Comparison of ENCODE assay signal across 11 cellular contexts in genomic region chr12:6202331-6202730, GRCh38. TPM values are rescaled to one million over a fixed set of nuclear protein-coding genes. Genes with fewer than 3 reads are reported as not detected.
DNase-seq lines count a peak whose midpoint lies in the region; ATAC-seq, FAIRE-seq and TF ChIP-seq lines count a peak whose summit lies in the region.
"Had no signal": no experiment of that assay in that cellular context is flagged by ENCODE, and none has a peak within 500 bp of the region (broad histone marks: within the 10 kb centered on the region; RNA-seq: fewer than 3 reads in every experiment).

No MANE protein-coding gene starts in this region.

- FAIRE-seq in endothelial cell of umbilical vein (lab: Jason Lieb, UNC) = peak; percentile 49

- DNase-seq in T-helper 1 cell (no peak), endothelial cell of umbilical vein (ENCODE audit: low read depth, low spot score) (no peak), myocyte (ENCODE audit: low read depth) (peak; percentile 54), transverse colon (peak; percentile 50), NCI-H69 (lab: John Stamatoyannopoulos, UW) (no peak)
- DNase-seq in CD8-positive, alpha-beta memory T cell = no peak
- DNase-seq: NCI-H524; stimulated activated CD4-positive, alpha-beta T cell treated with anti-CD3 and anti-CD28 coated beads, Interleukin-12 subunit alpha, Interleukin-12 subunit beta, amount 100 ng/mL, for 4 hours had no signal

- peaks cover 71% of the 10 kb centered on the region for H3K79me2 ChIP-seq in endothelial cell of umbilical vein (ENCODE audit: control insufficient read depth, insufficient read depth, low read length)

- H3K36me3 ChIP-seq in endothelial cell of umbilical vein (ENCODE audit: control insufficient read depth in 2 of 2, extremely low read depth in 1 of 2, insufficient read depth in 2 of 2, low read length in 2 of 2) (peaks cover 0 to under 1% of the 10 kb centered on the region in 2 experiments), transverse colon (no peaks in the 10 kb centered on the region)
- no peaks in the 10 kb centered on the region for H3K36me3 ChIP-seq in CD8-positive, alpha-beta memory T cell (ENCODE audit: insufficient read depth, low read length)

- H3K4me2 ChIP-seq in endothelial cell of umbilical vein (ENCODE audit: insufficient read depth, low read length) = peak overlapping the region; percentile 92

- H3K4me1 ChIP-seq in endothelial cell of umbilical vein (ENCODE audit: control insufficient read depth, extremely low read depth, insufficient read depth, low read length) (peaks cover 57% of the 10 kb centered on the region), transverse colon (peaks cover 47 to 83% (median 81%) of the 10 kb centered on the region in 4 donors)
- peaks cover 17% of the 10 kb centered on the region for H3K4me1 ChIP-seq in CD8-positive, alpha-beta memory T cell (ENCODE audit: insufficient read depth, low read length)

- H3K36me3 Mint-ChIP-seq in T-helper 1 cell treated with Interleukin-12 subunit alpha and Interleukin-12 subunit beta and Interleukin-4 antibody, amounts not matched to agents 30 μg/mL and 1 μg/mL, for 36 hours (ENCODE audit: low read depth) = peaks cover 7% of the 10 kb centered on the region
- no peaks in the 10 kb centered on the region for H3K36me3 Mint-ChIP-seq in CD8-positive, alpha-beta memory T cell

- peaks cover 16% of the 10 kb centered on the region for H3K4me1 Mint-ChIP-seq in T-helper 1 cell treated with Interleukin-12 subunit alpha and Interleukin-12 subunit beta and Interleukin-4 antibody, amounts not matched to agents 30 μg/mL and 1 μg/mL, for 36 hours (ENCODE audit: low read depth)
- H3K4me1 Mint-ChIP-seq in CD8-positive, alpha-beta memory T cell = peaks cover 8 to 33% (median 9%) of the 10 kb centered on the region in 3 donors

- WGBS in transverse colon (ENCODE audit: low coverage in 1 of 2), 2 donors = 30% methylated on average over 6 of the region's 6 CpGs; no CpG with 5 or more reads in 1 of the 2 donors

- no peak overlapping the region for H3K27ac Mint-ChIP-seq in T-helper 1 cell treated with Interleukin-12 subunit alpha and Interleukin-12 subunit beta and Interleukin-4 antibody, amounts not matched to agents 30 μg/mL and 1 μg/mL, for 36 hours
- H3K27ac Mint-ChIP-seq in CD8-positive, alpha-beta memory T cell = no peak overlapping the region
- H3K27ac Mint-ChIP-seq: stimulated activated naive CD8-positive, alpha-beta T cell treated with anti-CD3 and anti-CD28 coated beads, Interleukin-15, Interleukin-2, amounts not matched to agents 100 ng/mL and 50 ng/mL, for 24 hours had no signal

- TF ChIP-seq EP300 in transverse colon (IDR thresholded peaks at IDR 0.05; ENCODE audit: low read depth) = no peak

- ATAC-seq in HG02981 (IDR thresholded peaks at IDR 0.05; ENCODE audit: unreplicated experiment) = no peak

- peak overlapping the region; percentile 85 to 86 (median 86) for H3K4me3 ChIP-seq in endothelial cell of umbilical vein (replicated peaks in 1 of 3; ENCODE audit: insufficient read depth in 1 of 3, low read depth in 1 of 3, low read length in 3 of 3)
- H3K4me3 ChIP-seq in transverse colon = peak overlapping the region in 3 of 4 donors; percentile 71 to 87 (median 77)
- no peak overlapping the region for H3K4me3 ChIP-seq in CD8-positive, alpha-beta memory T cell (ENCODE audit: low read length)

- in situ Hi-C loops in transverse colon (cut with MboI; ENCODE audit: low pct_ligation_motif_present in 1 of 4, low pct_unique_long_range_greater_than_20kb in 1 of 4, low sequenced_read_pairs in 3 of 4) = loop anchor here in 1 of 4 donors (5.0 kb wide), 1 partner anchor 75 kb away; no protein-coding TSS in a partner anchor

- dilution Hi-C loops in endothelial cell of umbilical vein (cut with MboI; ENCODE audit: extremely low pct_ligation_motif_present, low sequenced_read_pairs) = no loop called here

- TF ChIP-seq CTCF in endothelial cell of umbilical vein (IDR thresholded peaks at IDR 0.05; ENCODE audit: extremely low read depth in 1 of 2, insufficient read depth in 1 of 2, low read depth in 1 of 2, low read length in 2 of 2) (no peak), transverse colon (IDR thresholded peaks at IDR 0.05) (no peak)

- H3K9me3 ChIP-seq in endothelial cell of umbilical vein (replicated peaks; ENCODE audit: control insufficient read depth, insufficient read depth, low read length) (no peaks in the 10 kb centered on the region), transverse colon (no peaks in the 10 kb centered on the region)
- H3K9me3 ChIP-seq in CD8-positive, alpha-beta memory T cell (ENCODE audit: low read length) = no peaks in the 10 kb centered on the region

- H3K27me3 ChIP-seq in endothelial cell of umbilical vein (ENCODE audit: control insufficient read depth in 2 of 2, insufficient read depth in 2 of 2, low read length in 2 of 2) = no peaks in the 10 kb centered on the region
- H3K27me3 ChIP-seq in transverse colon = no peaks in the 10 kb centered on the region
- H3K27me3 ChIP-seq in CD8-positive, alpha-beta memory T cell (ENCODE audit: insufficient read depth, low read length, poor library complexity, severe bottlenecking) = peaks cover 25% of the 10 kb centered on the region

- H3K27ac ChIP-seq in endothelial cell of umbilical vein (ENCODE audit: insufficient read depth, low read depth, low read length) (peak overlapping the region; percentile 85), transverse colon (peak overlapping the region; percentile 93 to 99 (median 95))
- H3K27ac ChIP-seq in CD8-positive, alpha-beta memory T cell (ENCODE audit: low read depth, low read length) = no peak overlapping the region

- POLR2A ChIA-PET in endothelial cell of umbilical vein (lab: Charles Lee) = interaction anchor here (0.5 to 1.7 kb wide), 4 partner anchors 13 to 75 kb away, joined by 3 to 5 read pairs (median 4); no protein-coding TSS in a partner anchor
- POLR2A ChIA-PET in CD8-positive, alpha-beta memory T cell (lab: Charles Lee) = no interaction called here

- H3K9me1 ChIP-seq in endothelial cell of umbilical vein (replicated peaks; ENCODE audit: control insufficient read depth, extremely low read depth, insufficient read depth, low read length) = no peaks in the 10 kb centered on the region

- no peaks in the 10 kb centered on the region for H3K9me3 Mint-ChIP-seq in T-helper 1 cell treated with Interleukin-12 subunit alpha and Interleukin-12 subunit beta and Interleukin-4 antibody, amounts not matched to agents 30 μg/mL and 1 μg/mL, for 36 hours
- H3K9me3 Mint-ChIP-seq in CD8-positive, alpha-beta memory T cell = no peaks in the 10 kb centered on the region
- H3K9me3 Mint-ChIP-seq: stimulated activated naive CD8-positive, alpha-beta T cell treated with anti-CD3 and anti-CD28 coated beads, Interleukin-15, Interleukin-2, amounts not matched to agents 100 ng/mL and 50 ng/mL, for 24 hours had no signal

- peak overlapping the region; percentile 33 for H3K4me3 Mint-ChIP-seq in T-helper 1 cell treated with Interleukin-12 subunit alpha and Interleukin-12 subunit beta and Interleukin-4 antibody, amounts not matched to agents 30 μg/mL and 1 μg/mL, for 36 hours
- peak overlapping the region in 2 of 7 donors; percentile 19 to 80 for H3K4me3 Mint-ChIP-seq in CD8-positive, alpha-beta memory T cell
- H3K4me3 Mint-ChIP-seq: stimulated activated naive CD8-positive, alpha-beta T cell treated with anti-CD3 and anti-CD28 coated beads, Interleukin-15, Interleukin-2, amounts not matched to agents 100 ng/mL and 50 ng/mL, for 24 hours had no signal

- H4K20me1 ChIP-seq in endothelial cell of umbilical vein (replicated peaks; ENCODE audit: control insufficient read depth, extremely low read depth, insufficient read depth, low read length) = no peaks in the 10 kb centered on the region

- H3K27me3 Mint-ChIP-seq in T-helper 1 cell treated with Interleukin-12 subunit alpha and Interleukin-12 subunit beta and Interleukin-4 antibody, amounts not matched to agents 30 μg/mL and 1 μg/mL, for 36 hours (ENCODE audit: low read depth) = peaks cover 53% of the 10 kb centered on the region
- peaks cover 30 to 53% of the 10 kb centered on the region in 2 donors for H3K27me3 Mint-ChIP-seq in CD8-positive, alpha-beta memory T cell

- TF ChIP-seq POLR2A in endothelial cell of umbilical vein (IDR thresholded peaks at IDR 0.05; ENCODE audit: low read depth, low read length) (no peak), transverse colon (IDR thresholded peaks at IDR 0.05) (peak; percentile 28)

- H2AFZ ChIP-seq in endothelial cell of umbilical vein (ENCODE audit: low read depth, low read length) = no peak overlapping the region

- H3K9ac ChIP-seq in endothelial cell of umbilical vein (replicated peaks; ENCODE audit: extremely low read depth, insufficient read depth, low read length) = peak overlapping the region; percentile 93

- CTCF ChIA-PET in endothelial cell of umbilical vein (lab: Charles Lee) = interaction anchor here (0.8 to 4.1 kb wide), 10 partner anchors 12 to 121 kb away, joined by 3 to 31 read pairs (median 7); no protein-coding TSS in a partner anchor
- CTCF ChIA-PET in CD8-positive, alpha-beta memory T cell (lab: Charles Lee) = interaction anchor here (1.5 to 2.5 kb wide), 3 partner anchors 9 to 82 kb away, joined by 3 to 17 read pairs (median 5); no protein-coding TSS in a partner anchor

- intact Hi-C loops in endothelial cell of umbilical vein (cut with micrococcal nuclease) (no loop called here), transverse colon (cut with DNase I; ENCODE audit: low total_unique reads) (no loop called here)

- BruUV-seq in endothelial cell of umbilical vein (replicated peaks; lab: Mats Ljungman, UMichigan) = no TSS peak

TF ChIP-seq in endothelial cell of umbilical vein, 7 proteins besides CTCF, POLR2A, EP300 and RAD21 (continues in another document):
- TF ChIP-seq MYC (IDR thresholded peaks at IDR 0.05; ENCODE audit: low read depth, low read length) = no peak
- no peak for TF ChIP-seq JUN (IDR thresholded peaks at IDR 0.05; ENCODE audit: borderline replicate concordance, insufficient read depth, insufficient read length, low read depth)
- no peak for TF ChIP-seq POLR2AphosphoS5 (IDR thresholded peaks at IDR 0.05; ENCODE audit: insufficient read depth, low read depth, low read length)

RNA-seq across cellular contexts. Expression of gene CD9, which starts 2.1 kb away (rescaled TPM):
- total RNA-seq in endothelial cell of umbilical vein = 379 and 504 TPM in 2 replicates
- 943 and 1,225 TPM in 2 replicates for polyA plus RNA-seq in endothelial cell of umbilical vein
- 972 and 1,213 TPM in 2 replicates for polyA plus RNA-seq in endothelial cell of umbilical vein (2011; cell fraction: cytosol; rRNA removed)
- polyA plus RNA-seq in endothelial cell of umbilical vein (2011; cell fraction: nucleus; rRNA removed) = 481 and 655 TPM in 2 replicates
- 1,387 and 1,527 TPM in 2 replicates for polyA plus RNA-seq in endothelial cell of umbilical vein (2012)
- 848 and 909 TPM in 2 replicates for polyA minus RNA-seq in endothelial cell of umbilical vein
- 79.2 TPM for polyA minus RNA-seq in endothelial cell of umbilical vein (2011; cell fraction: cytosol; rRNA and poly(A)+ RNA removed)
- 148 and 194 TPM in 2 replicates for polyA minus RNA-seq in endothelial cell of umbilical vein (2011; cell fraction: nucleus; rRNA and poly(A)+ RNA removed)
- 16.4 and 22.7 TPM in 2 replicates for total RNA-seq in myocyte
- polyA plus RNA-seq in myocyte (2012) = 35.3 TPM
- total RNA-seq in transverse colon = 100 to 1,000 TPM; 207 to 668 (median 481) TPM
- 10 to 100 TPM; 13.5 to 16.2 TPM for total RNA-seq in CD8-positive, alpha-beta memory T cell
- polyA plus RNA-seq in CD8-positive, alpha-beta memory T cell = 6.9 TPM

Comparison
In these comparisons a context has a peak if more than half of its experiments do, and no peak if none do; other contexts are left out.
1. DNase-seq: peak in myocyte (single experiment) and transverse colon (single experiment); none in T-helper 1 cell (0 of 5), endothelial cell of umbilical vein (single experiment), CD8-positive, alpha-beta memory T cell (0 of 5) and NCI-H69 (single experiment).